Comparison of ENCODE assay signal across 8 cellular contexts in the genomic region with DNA sequence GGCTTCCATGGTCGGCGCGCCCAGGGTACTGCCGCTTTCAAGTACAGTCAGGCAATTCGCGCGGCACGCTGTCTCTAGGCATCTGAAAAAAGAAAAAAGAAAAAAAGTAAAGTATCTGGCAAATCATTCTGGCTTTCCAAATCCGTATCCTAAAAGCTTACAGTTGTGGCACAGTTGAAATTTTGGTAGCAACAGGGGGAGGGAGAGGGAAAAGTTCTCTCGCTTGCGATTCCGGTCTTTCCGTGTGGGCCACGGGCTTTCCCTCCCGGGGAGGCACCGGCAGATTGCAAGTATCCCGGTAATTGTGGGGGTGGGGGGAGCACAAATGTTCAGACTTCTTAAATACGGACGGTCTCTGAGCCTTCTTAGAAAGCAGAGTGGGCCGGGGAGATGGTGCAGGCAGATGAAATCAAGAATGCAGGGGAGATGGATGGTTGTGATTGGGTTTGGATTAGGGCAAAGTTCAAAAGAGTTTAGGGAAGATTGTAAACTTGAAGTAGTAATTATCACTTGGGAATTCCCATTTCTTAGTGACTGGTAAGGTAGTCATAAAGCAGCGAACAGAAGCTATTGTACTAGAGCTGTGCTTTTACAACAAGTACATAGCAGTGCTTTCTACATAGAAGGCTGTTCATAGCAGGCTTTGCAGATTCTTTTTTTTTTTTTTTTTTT. TPM values are rescaled to one million over a fixed set of nuclear protein-coding genes. Genes with fewer than 3 reads are reported as not detected.
A peak's percentile ranks its signal among the peaks of the same experiment; 100 is the strongest.
DNase-seq lines count a peak whose midpoint lies in the region; ATAC-seq and TF ChIP-seq lines count a peak whose summit lies in the region.

No MANE protein-coding gene starts in this region.

- POLR2A ChIA-PET in Panc1 (lab: Charles Lee) = interaction anchor here (0.6 to 0.7 kb wide), 7 partner anchors 72 to 1811 kb away, joined by 3 to 19 read pairs (median 8); no protein-coding TSS in a partner anchor

- intact Hi-C loops in Panc1 (cut with micrococcal nuclease; ENCODE audit: unreplicated experiment) = no loop called here

- H3K27me3 ChIP-seq in Panc1 (ENCODE audit: control insufficient read depth, insufficient read depth, low read length) = no peaks in the 10 kb centered on the region
- peaks cover 77% of the 10 kb centered on the region for H3K27me3 ChIP-seq in neural progenitor cell
- H3K27me3 ChIP-seq in Karpas-422 (ENCODE audit: low read length) = no peaks in the 10 kb centered on the region

- peak overlapping the region; percentile 75 for H3K27ac ChIP-seq in Panc1 (ENCODE audit: low read length)
- no peak overlapping the region for H3K27ac ChIP-seq in neural progenitor cell
- no peak overlapping the region for H3K27ac ChIP-seq in Karpas-422 (ENCODE audit: low read length)

- CTCF ChIA-PET in Panc1 (lab: Charles Lee) = interaction anchor here (0.6 to 1.4 kb wide), 6 partner anchors 9 to 529 kb away, joined by 3 to 10 read pairs (median 6); no protein-coding TSS in a partner anchor

- no peak for TF ChIP-seq CTCF in Panc1 (IDR thresholded peaks at IDR 0.05)
- TF ChIP-seq CTCF in endothelial cell (IDR thresholded peaks at IDR 0.05; ENCODE audit: unreplicated experiment) = no peak
- no peak for TF ChIP-seq CTCF in neural progenitor cell (IDR thresholded peaks at IDR 0.05)

- no peak overlapping the region for H2AFZ ChIP-seq in neural progenitor cell (replicated peaks)
- no peak overlapping the region for H2AFZ ChIP-seq in Karpas-422 (ENCODE audit: low read length)

- H3K4me2 ChIP-seq in neural progenitor cell = peak overlapping the region; percentile 90
- H3K4me2 ChIP-seq in Karpas-422 (ENCODE audit: low read depth, low read length, poor library complexity, severe bottlenecking) = no peak overlapping the region

- in situ Hi-C loops in Panc1 (cut with HindIII; ENCODE audit: low pct_unique_long_range_greater_than_20kb, low sequenced_read_pairs) = no loop called here

- no peak for ATAC-seq in Panc1
- no peak for ATAC-seq in HG02870 (IDR thresholded peaks at IDR 0.05; ENCODE audit: unreplicated experiment)

- H3K4me1 Mint-ChIP-seq in endothelial cell (ENCODE audit: unreplicated experiment) = peaks cover 11% of the 10 kb centered on the region
- H3K4me1 Mint-ChIP-seq in neural progenitor cell = peaks cover 12% of the 10 kb centered on the region

- H3K4me3 Mint-ChIP-seq in endothelial cell (ENCODE audit: unreplicated experiment) (peak overlapping the region; percentile 88), neural progenitor cell (peak overlapping the region; percentile 95)

- H3K9ac ChIP-seq in neural progenitor cell = no peak overlapping the region
- no peak overlapping the region for H3K9ac ChIP-seq in Karpas-422 (ENCODE audit: low read length)

- BruUV-seq in Panc1 (replicated peaks; lab: Mats Ljungman, UMichigan) = no TSS peak

- no peaks in the 10 kb centered on the region for H3K79me2 ChIP-seq in neural progenitor cell (ENCODE audit: low read depth)
- H3K79me2 ChIP-seq in Karpas-422 (ENCODE audit: low read length) = no peaks in the 10 kb centered on the region

- H3K4me1 ChIP-seq in Panc1 (ENCODE audit: control insufficient read depth, insufficient read depth, low read length) (peaks cover 18% of the 10 kb centered on the region), neural progenitor cell (peaks cover 14% of the 10 kb centered on the region), Karpas-422 (ENCODE audit: low read length) (peaks cover 25% of the 10 kb centered on the region)

- H3K27me3 Mint-ChIP-seq in endothelial cell (ENCODE audit: unreplicated experiment) = peaks cover 16% of the 10 kb centered on the region
- peaks cover 18% of the 10 kb centered on the region for H3K27me3 Mint-ChIP-seq in neural progenitor cell (ENCODE audit: insufficient read depth, low read depth)

- H3K4me3 ChIP-seq in Panc1 (ENCODE audit: low read depth in 2 of 2, low read length in 2 of 2) (peak overlapping the region; percentile 71 to 96), neural progenitor cell (peak overlapping the region; percentile 72), Karpas-422 (ENCODE audit: low read length) (no peak overlapping the region)

- H3K9me3 ChIP-seq in Panc1 (ENCODE audit: control insufficient read depth, insufficient read depth, low read depth, low read length) = no peaks in the 10 kb centered on the region
- H3K9me3 ChIP-seq in neural progenitor cell (ENCODE audit: low read depth) = no peaks in the 10 kb centered on the region
- H3K9me3 ChIP-seq in Karpas-422 (ENCODE audit: low read length) = no peaks in the 10 kb centered on the region

- H3K9me3 Mint-ChIP-seq in endothelial cell (ENCODE audit: unreplicated experiment) (no peaks in the 10 kb centered on the region), neural progenitor cell (no peaks in the 10 kb centered on the region)

- H3K27ac Mint-ChIP-seq in endothelial cell (ENCODE audit: unreplicated experiment) (no peak overlapping the region), neural progenitor cell (no peak overlapping the region)

- no peaks in the 10 kb centered on the region for H3K9me2 ChIP-seq in Karpas-422 (replicated peaks; ENCODE audit: insufficient read depth, low read length)

- DNase-seq in EL = peak; percentile 57
- no peak for DNase-seq in Panc1 (ENCODE audit: low read depth, low spot score)
- no peak for DNase-seq in endothelial cell (ENCODE audit: low spot score)
- peak; percentile 14 for DNase-seq in neural progenitor cell (ENCODE audit: low spot score)
- DNase-seq in cerebellum (ENCODE audit: low spot score) = no peak
- DNase-seq in AG08395 (ENCODE audit: low spot score) = no peak
- DNase-seq in Karpas-422 = no peak

- H4K20me1 ChIP-seq in neural progenitor cell (ENCODE audit: low read depth) (peaks cover 35% of the 10 kb centered on the region), Karpas-422 (ENCODE audit: insufficient read depth, low read depth, low read length) (no peaks in the 10 kb centered on the region; the same call in 1 of the 2 replicates)

- H3F3A ChIP-seq in neural progenitor cell (ENCODE audit: low read depth) = peaks cover 28% of the 10 kb centered on the region

- H3K36me3 Mint-ChIP-seq in endothelial cell (ENCODE audit: low read depth, unreplicated experiment) (peaks cover 12% of the 10 kb centered on the region), neural progenitor cell (peaks cover 5% of the 10 kb centered on the region)

- H3K36me3 ChIP-seq in Panc1 (ENCODE audit: control insufficient read depth, insufficient read depth, low read length) (peaks cover 10% of the 10 kb centered on the region), neural progenitor cell (no peaks in the 10 kb centered on the region), Karpas-422 (ENCODE audit: insufficient read depth, low read length) (no peaks in the 10 kb centered on the region)

RNA-seq across cellular contexts. Expression of a gene that starts 1.2 kb away (rescaled TPM):
- total RNA-seq in Panc1 (2021; ENCODE audit: unreplicated experiment) (33.8 TPM), endothelial cell (ENCODE audit: unreplicated experiment) (19.5 TPM), neural progenitor cell (ENCODE audit: low replicate concordance) (3.5 and 4.9 TPM in 2 replicates), cerebellum (45.9 TPM)
- 16.7 TPM for polyA plus RNA-seq in Panc1 (2012; ENCODE audit: insufficient read length)
- total RNA-seq in Karpas-422 (2014; rRNA removed; shearing (Covaris generic); ENCODE audit: low replicate concordance) = not detected in 2 replicates

Comparison
In these comparisons a context has a peak if more than half of its experiments do, and no peak if none do; other contexts are left out.
1. DNase-seq: peak in EL (single experiment) and neural progenitor cell (single experiment); none in Panc1 (single experiment), endothelial cell (single experiment), cerebellum (single experiment), AG08395 (single experiment) and Karpas-422 (single experiment).